16 cellular contexts compared by ENCODE assay signal in the genomic region with DNA sequence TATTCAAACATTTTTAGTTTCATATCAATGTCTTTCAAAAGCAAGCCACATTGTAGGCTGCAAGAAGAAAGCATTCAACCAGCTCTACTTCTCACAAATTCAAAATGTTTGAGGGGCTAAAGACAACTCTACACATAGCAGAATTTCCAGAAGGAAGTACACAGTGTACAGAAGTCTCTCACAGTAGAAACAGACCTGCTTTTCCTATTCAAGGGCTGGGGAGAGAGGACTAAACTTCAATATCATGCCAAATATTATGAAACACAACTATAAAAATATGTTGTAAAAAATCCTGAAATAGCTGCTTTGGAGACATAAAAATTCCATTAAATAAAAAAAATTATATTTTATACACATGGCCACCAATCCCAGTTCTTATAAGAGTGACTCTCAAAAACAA.
DNase-seq lines count a peak whose midpoint lies in the region; ATAC-seq and TF ChIP-seq lines count a peak whose summit lies in the region.
"Had no signal": no experiment of that assay in that cellular context is flagged by ENCODE, and none has a peak within 500 bp of the region (broad histone marks: within the 10 kb centered on the region; RNA-seq: fewer than 3 reads in every experiment).

No MANE protein-coding gene starts in this region.

- peaks cover 31% of the 10 kb centered on the region for H3K36me3 Mint-ChIP-seq in endodermal cell (ENCODE audit: low read depth)

- no peak overlapping the region for H3K4me3 Mint-ChIP-seq in endodermal cell
- H3K4me3 Mint-ChIP-seq: B cell; CD4-positive, alpha-beta T cell had no signal

- no peaks in the 10 kb centered on the region for H3K27me3 Mint-ChIP-seq in endodermal cell (ENCODE audit: insufficient read depth)
- H3K27me3 Mint-ChIP-seq: B cell; CD4-positive, alpha-beta T cell had no signal

- TF ChIP-seq CTCF in PC-3 (conservative IDR thresholded peaks at IDR 0.05; ENCODE audit: low read depth, low read length) (no peak), sigmoid colon (IDR thresholded peaks at IDR 0.05) (no peak), endodermal cell (conservative IDR thresholded peaks at IDR 0.05) (no peak)

- peak; percentile 24; the same call in 1 of the 2 replicates for ATAC-seq in PC-3

- H3K79me2 ChIP-seq in PC-3 (ENCODE audit: low read length), result no peaks in the 10 kb centered on the region

- intact Hi-C loops in PC-3 (cut with micrococcal nuclease) (no loop called here), sigmoid colon (cut with DNase I) (no loop called here)

- DNase-seq in AG20443 (ENCODE audit: low spot score) (peak; percentile 16), PC-3 (no peak), sigmoid colon (no peak), nucleus accumbens (lab: John Stamatoyannopoulos, UW) (no peak), endodermal cell (no peak), pons (ENCODE audit: low spot score) (no peak), NCI-H2171 treated with DMSO at 0.1 percent for 48 hours (lab: John Stamatoyannopoulos, UW) (no peak)
- DNase-seq: ACHN; C1 segment of cervical spinal cord; Calu3; CD4-positive, alpha-beta T cell; DMS 273 treated with DMSO at 0.1 percent for 48 hours had no signal

- H3K4me1 ChIP-seq in PC-3 (ENCODE audit: insufficient read depth, low read length) (no peaks in the 10 kb centered on the region), endocrine pancreas (ENCODE audit: control insufficient read depth, insufficient read depth, low read length) (peaks cover 36% of the 10 kb centered on the region), sigmoid colon (peaks cover 0 to 42% (median 23%) of the 10 kb centered on the region in 4 donors), endodermal cell (ENCODE audit: control insufficient read depth, insufficient read depth, low read length) (no peaks in the 10 kb centered on the region)

- peaks cover 4% of the 10 kb centered on the region for H3K4me1 Mint-ChIP-seq in endodermal cell
- H3K4me1 Mint-ChIP-seq: B cell had no signal

- TF ChIP-seq EP300 in sigmoid colon (IDR thresholded peaks at IDR 0.05), result no peak

- peaks cover 10% of the 10 kb centered on the region for H3K9me3 Mint-ChIP-seq in endodermal cell

- no peak overlapping the region for H3K4me2 ChIP-seq in PC-3 (ENCODE audit: low read length)

- H3K9me2 ChIP-seq in PC-3 (replicated peaks; ENCODE audit: low read length), result no peaks in the 10 kb centered on the region

- POLR2A ChIA-PET in PC-3 (lab: Charles Lee; ENCODE audit: unreplicated experiment), result no interaction called here

- no peak overlapping the region for H3K27ac ChIP-seq in PC-3 (ENCODE audit: low read length)
- peak overlapping the region in 3 of 4 donors; percentile 28 to 55 (median 50) for H3K27ac ChIP-seq in sigmoid colon
- H3K27ac ChIP-seq in endodermal cell (ENCODE audit: low read depth, low read length), result no peak overlapping the region
- H3K27ac ChIP-seq: HL-60 had no signal

- no TSS peak for BruUV-seq in PC-3 (replicated peaks; lab: Mats Ljungman, UMichigan)

- H3K9ac ChIP-seq in PC-3 (ENCODE audit: low read length), result no peak overlapping the region
- no peak overlapping the region for H3K9ac ChIP-seq in endocrine pancreas (ENCODE audit: control insufficient read depth, insufficient read depth, low read length)
- no peak overlapping the region for H3K9ac ChIP-seq in endodermal cell (ENCODE audit: extremely low read depth, low read length, poor library complexity, severe bottlenecking)

- no peaks in the 10 kb centered on the region for H3K27me3 ChIP-seq in PC-3 (ENCODE audit: low read length)
- no peaks in the 10 kb centered on the region for H3K27me3 ChIP-seq in endocrine pancreas (ENCODE audit: control insufficient read depth, insufficient read depth, low read length)
- H3K27me3 ChIP-seq in sigmoid colon, result no peaks in the 10 kb centered on the region
- H3K27me3 ChIP-seq in endodermal cell (ENCODE audit: control insufficient read depth, insufficient read depth, low read length, poor library complexity, severe bottlenecking), result no peaks in the 10 kb centered on the region

- no peaks in the 10 kb centered on the region for H3F3A ChIP-seq in PC-3 (ENCODE audit: low read length, unreplicated experiment)

- H4K20me1 ChIP-seq in PC-3 (ENCODE audit: low read length), result no peaks in the 10 kb centered on the region

- no peak overlapping the region for H3K27ac Mint-ChIP-seq in endodermal cell
- H3K27ac Mint-ChIP-seq: B cell; CD4-positive, alpha-beta T cell had no signal

- CTCF ChIA-PET in PC-3 (lab: Charles Lee), result no interaction called here

- no peak for TF ChIP-seq POLR2A in sigmoid colon (IDR thresholded peaks at IDR 0.05)

- no peak overlapping the region for H3K4me3 ChIP-seq in PC-3 (ENCODE audit: low read length)
- peak overlapping the region; percentile 5 for H3K4me3 ChIP-seq in endocrine pancreas (ENCODE audit: control insufficient read depth, insufficient read depth, low read length)
- no peak overlapping the region for H3K4me3 ChIP-seq in sigmoid colon
- H3K4me3 ChIP-seq in endodermal cell (ENCODE audit: low read length), result no peak overlapping the region
- H3K4me3 ChIP-seq: HAP-1 had no signal

- H3K9me3 ChIP-seq in PC-3 (ENCODE audit: low read length) (no peaks in the 10 kb centered on the region), endocrine pancreas (ENCODE audit: control insufficient read depth, low read length) (no peaks in the 10 kb centered on the region), sigmoid colon (no peaks in the 10 kb centered on the region), endodermal cell (ENCODE audit: control insufficient read depth, low read length) (peaks cover 9% of the 10 kb centered on the region)
- H3K9me3 ChIP-seq: HAP-1 had no signal

- H2AFZ ChIP-seq in PC-3 (ENCODE audit: low read length), result no peak overlapping the region

- H3K36me3 ChIP-seq in PC-3 (ENCODE audit: low read depth, low read length), result no peaks in the 10 kb centered on the region
- H3K36me3 ChIP-seq in endocrine pancreas (ENCODE audit: control insufficient read depth, insufficient read depth, low read length), result no peaks in the 10 kb centered on the region
- H3K36me3 ChIP-seq in sigmoid colon, result peaks cover 0 to 32% (median 0%) of the 10 kb centered on the region in 4 donors
- H3K36me3 ChIP-seq in endodermal cell (ENCODE audit: control insufficient read depth, insufficient read depth, low read length), result peaks cover 4% of the 10 kb centered on the region

Comparison
In these comparisons a context has a peak if more than half of its experiments do, and no peak if none do; other contexts are left out.
1. H3K27ac ChIP-seq: peak in sigmoid colon (3 of 4); none in PC-3 (single experiment) and endodermal cell (single experiment).